2 cellular contexts compared by ENCODE assay signal in genomic region chr20:56715902-56716519, GRCh38.
TF ChIP-seq lines count a peak whose summit lies in the region.

No MANE protein-coding gene starts in this region.

TF ChIP-seq in GM23338, 12 proteins besides CTCF, POLR2A, EP300 and RAD21 (continued from another document):
- TF ChIP-seq REST (IDR thresholded peaks at IDR 0.05; ENCODE audit: unreplicated experiment) (no peak), ZNF462 (CRISPR knock-in tag; IDR thresholded peaks at IDR 0.05) (no peak), STAT1 (IDR thresholded peaks at IDR 0.05; ENCODE audit: unreplicated experiment) (no peak), EZH2 (IDR thresholded peaks at IDR 0.05; ENCODE audit: low read depth, unreplicated experiment) (no peak), ZNF114 (CRISPR knock-in tag; IDR thresholded peaks at IDR 0.05) (no peak), CREB1 (CRISPR knock-in tag; IDR thresholded peaks at IDR 0.05; ENCODE audit: low read depth) (no peak), POLR2AphosphoS5 (IDR thresholded peaks at IDR 0.05; ENCODE audit: low read depth) (no peak), ZNF331 (CRISPR knock-in tag; IDR thresholded peaks at IDR 0.05; ENCODE audit: low read depth) (no peak)
- TF ChIP-seq, protein P1, sequence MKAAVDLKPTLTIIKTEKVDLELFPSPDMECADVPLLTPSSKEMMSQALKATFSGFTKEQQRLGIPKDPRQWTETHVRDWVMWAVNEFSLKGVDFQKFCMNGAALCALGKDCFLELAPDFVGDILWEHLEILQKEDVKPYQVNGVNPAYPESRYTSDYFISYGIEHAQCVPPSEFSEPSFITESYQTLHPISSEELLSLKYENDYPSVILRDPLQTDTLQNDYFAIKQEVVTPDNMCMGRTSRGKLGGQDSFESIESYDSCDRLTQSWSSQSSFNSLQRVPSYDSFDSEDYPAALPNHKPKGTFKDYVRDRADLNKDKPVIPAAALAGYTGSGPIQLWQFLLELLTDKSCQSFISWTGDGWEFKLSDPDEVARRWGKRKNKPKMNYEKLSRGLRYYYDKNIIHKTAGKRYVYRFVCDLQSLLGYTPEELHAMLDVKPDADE (IDR thresholded peaks at IDR 0.05), result no peak

TF ChIP-seq in K562, 482 proteins besides CTCF, POLR2A, EP300 and RAD21:
- TF ChIP-seq, protein P2, sequence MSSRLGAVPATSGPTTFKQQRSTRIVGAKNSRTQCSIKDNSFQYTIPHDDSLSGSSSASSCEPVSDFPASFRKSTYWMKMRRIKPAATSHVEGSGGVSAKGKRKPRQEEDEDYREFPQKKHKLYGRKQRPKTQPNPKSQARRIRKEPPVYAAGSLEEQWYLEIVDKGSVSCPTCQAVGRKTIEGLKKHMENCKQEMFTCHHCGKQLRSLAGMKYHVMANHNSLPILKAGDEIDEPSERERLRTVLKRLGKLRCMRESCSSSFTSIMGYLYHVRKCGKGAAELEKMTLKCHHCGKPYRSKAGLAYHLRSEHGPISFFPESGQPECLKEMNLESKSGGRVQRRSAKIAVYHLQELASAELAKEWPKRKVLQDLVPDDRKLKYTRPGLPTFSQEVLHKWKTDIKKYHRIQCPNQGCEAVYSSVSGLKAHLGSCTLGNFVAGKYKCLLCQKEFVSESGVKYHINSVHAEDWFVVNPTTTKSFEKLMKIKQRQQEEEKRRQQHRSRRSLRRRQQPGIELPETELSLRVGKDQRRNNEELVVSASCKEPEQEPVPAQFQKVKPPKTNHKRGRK (tag; IDR thresholded peaks at IDR 0.05), result peak; percentile 97
- TF ChIP-seq LEF1 (IDR thresholded peaks at IDR 0.05), result no peak
TF ChIP-seq in K562: peak in this region for 1.
